ENCODE assay signal across 11 cellular contexts in the genomic region with DNA sequence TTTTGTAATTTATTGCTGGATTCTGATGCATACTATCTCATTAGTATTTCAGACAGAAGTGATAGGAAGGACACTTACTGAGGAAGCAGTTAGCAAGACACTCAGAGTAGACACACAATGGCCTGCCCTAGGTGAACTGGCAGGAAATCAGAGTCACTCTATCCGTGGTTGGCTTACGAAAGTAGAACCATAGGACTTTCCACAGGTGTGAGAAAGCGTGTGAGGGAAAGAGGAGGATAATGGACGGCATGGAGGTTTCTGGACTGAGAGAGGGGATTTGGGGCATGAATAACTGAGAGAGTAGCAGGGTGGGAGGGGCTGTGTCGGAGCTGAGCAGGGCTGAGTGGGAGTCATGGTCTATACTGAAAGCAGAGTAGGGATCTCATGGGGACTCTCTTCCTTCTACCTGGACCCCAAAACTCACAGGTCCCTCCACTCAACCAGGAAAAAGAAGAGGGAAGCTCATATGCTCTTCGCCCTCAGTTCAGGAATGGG. TPM values are rescaled to one million over a fixed set of nuclear protein-coding genes. Genes with fewer than 3 reads are reported as not detected.
DNase-seq lines count a peak whose midpoint lies in the region; ATAC-seq and TF ChIP-seq lines count a peak whose summit lies in the region.
"Had no signal": no experiment of that assay in that cellular context is flagged by ENCODE, and none has a peak within 500 bp of the region (broad histone marks: within the 10 kb centered on the region; RNA-seq: fewer than 3 reads in every experiment).

No MANE protein-coding gene starts in this region.

- H3K27ac Mint-ChIP-seq in CD8-positive, alpha-beta T cell, result peak overlapping the region; percentile 75

- ATAC-seq in CD8-positive, alpha-beta T cell, result peak; percentile 69
- ATAC-seq in GM19395 (IDR thresholded peaks at IDR 0.05; ENCODE audit: unreplicated experiment) (peak; percentile 34), left lobe of liver (peak; percentile 47), GM19455 (IDR thresholded peaks at IDR 0.05; ENCODE audit: unreplicated experiment) (no peak), HG03280 (IDR thresholded peaks at IDR 0.05; ENCODE audit: unreplicated experiment) (no peak), HG03108 (IDR thresholded peaks at IDR 0.05; ENCODE audit: unreplicated experiment) (no peak)

- no peaks in the 10 kb centered on the region for H3K27me3 ChIP-seq in CD8-positive, alpha-beta T cell (ENCODE audit: insufficient read depth, low read length)

- H3K9me3 Mint-ChIP-seq in CD8-positive, alpha-beta T cell, result no peaks in the 10 kb centered on the region

- TF ChIP-seq CTCF in CD8-positive, alpha-beta T cell (IDR thresholded peaks at IDR 0.05), result no peak
- TF ChIP-seq CTCF in VCaP (conservative IDR thresholded peaks at IDR 0.05), result no peak

- H3K9me3 ChIP-seq in CD8-positive, alpha-beta T cell (ENCODE audit: low read length), result no peaks in the 10 kb centered on the region

- peak in 3 of 7 experiments; percentile 2 to 55 (median 10) for DNase-seq in CD8-positive, alpha-beta T cell
- no peak for DNase-seq in left lobe of liver (ENCODE audit: low spot score)
- DNase-seq: NCI-H1105 had no signal

- H3K36me3 Mint-ChIP-seq in CD8-positive, alpha-beta T cell, result no peaks in the 10 kb centered on the region

- no peaks in the 10 kb centered on the region for H3K27me3 Mint-ChIP-seq in CD8-positive, alpha-beta T cell (ENCODE audit: low read depth)

- intact Hi-C loops in CD8-positive, alpha-beta T cell (cut with DNase I, micrococcal nuclease), result loop anchor here (5.0 to 10.0 kb wide), 2 partner anchors 99 to 286 kb away; partner anchors contain the start of genes FBL (in 1 of the 2) and LGALS16 (in 1 of the 2)

- POLR2A ChIA-PET in CD8-positive, alpha-beta T cell (lab: Charles Lee), result no interaction called here

- peaks cover 16% of the 10 kb centered on the region for H3K4me1 ChIP-seq in CD8-positive, alpha-beta T cell (ENCODE audit: insufficient read depth, low read length)

- peak overlapping the region; percentile 0 for H3K27ac ChIP-seq in CD8-positive, alpha-beta T cell (ENCODE audit: low read depth, low read length)
- H3K27ac ChIP-seq in VCaP, result peak overlapping the region; percentile 57
- H3K27ac ChIP-seq: hepatocyte had no signal

- H3K4me1 Mint-ChIP-seq in CD8-positive, alpha-beta T cell (ENCODE audit: low read depth), result peaks cover 19% of the 10 kb centered on the region

- no peaks in the 10 kb centered on the region for H3K36me3 ChIP-seq in CD8-positive, alpha-beta T cell (ENCODE audit: insufficient read depth, low read length)

- H3K4me3 Mint-ChIP-seq in CD8-positive, alpha-beta T cell, result peak overlapping the region; percentile 68

- peak overlapping the region; percentile 2 for H3K4me3 ChIP-seq in CD8-positive, alpha-beta T cell (ENCODE audit: low read depth, low read length)
- H3K4me3 ChIP-seq: hepatocyte had no signal

- CTCF ChIA-PET in CD8-positive, alpha-beta T cell (lab: Charles Lee), result interaction anchor here (2.5 kb wide), 1 partner anchor 113 kb away, joined by 10 read pairs; no protein-coding TSS in a partner anchor

RNA-seq across cellular contexts. Expression of gene EID2, which starts 18.7 kb away (rescaled TPM):
- 10 to 100 TPM; 16.3 to 17.7 TPM for total RNA-seq in CD8-positive, alpha-beta T cell
- 6.6 TPM for total RNA-seq in left lobe of liver

RNA-seq across cellular contexts. Expression of gene EID2B, which starts 26.0 kb away (rescaled TPM):
- 1 to 10 TPM; 3.5 to 3.7 TPM for total RNA-seq in CD8-positive, alpha-beta T cell
- 0.43 TPM for total RNA-seq in left lobe of liver

RNA-seq across cellular contexts. Expression of gene LGALS13, which starts 43.7 kb away (rescaled TPM):
- total RNA-seq in CD8-positive, alpha-beta T cell, result not detected
- not detected for total RNA-seq in left lobe of liver
- total RNA-seq: astrocyte, hepatocyte, HT-29 had no signal

RNA-seq across cellular contexts. Expression of gene SELENOV, which starts 43.7 kb away (rescaled TPM):
- total RNA-seq in CD8-positive, alpha-beta T cell, result not detected
- total RNA-seq in left lobe of liver, result not detected
- total RNA-seq: astrocyte, HT-29 had no signal

RNA-seq across cellular contexts. Expression of gene DLL3, which starts 59.9 kb away (rescaled TPM):
- total RNA-seq in CD8-positive, alpha-beta T cell, result under 1 TPM in 1 of 2 experiments, not detected in 1; 0.14 TPM
- total RNA-seq in left lobe of liver, result not detected

Comparison
In these comparisons a context has a peak if more than half of its experiments do, and no peak if none do; other contexts are left out.
1. ATAC-seq: peak in CD8-positive, alpha-beta T cell (single experiment), GM19395 (single experiment) and left lobe of liver (single experiment); none in GM19455 (single experiment), HG03280 (single experiment) and HG03108 (single experiment).